Comparison of ENCODE assay signal across 14 cellular contexts in the genomic region with DNA sequence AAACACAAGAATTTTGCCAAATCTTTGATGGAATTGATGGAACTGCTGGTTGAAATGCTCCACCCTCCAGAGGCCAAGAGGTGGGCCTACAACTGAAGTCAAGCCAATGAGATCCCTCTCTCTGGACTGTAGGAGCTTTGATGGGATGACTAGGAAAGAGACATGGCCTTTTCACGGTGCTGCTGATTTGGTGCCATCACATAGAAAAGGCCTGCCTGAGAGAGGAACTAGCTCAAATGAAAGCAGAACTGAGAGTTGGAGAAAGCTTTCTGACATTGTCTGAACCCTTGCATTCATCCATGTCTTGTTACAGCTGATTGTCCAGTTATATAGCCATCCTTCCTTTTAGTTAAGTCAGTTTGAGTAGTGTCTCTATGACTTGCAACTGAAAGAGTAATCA.
DNase-seq lines count a peak whose midpoint lies in the region; ATAC-seq lines count a peak whose summit lies in the region.
"Had no signal": no experiment of that assay in that cellular context is flagged by ENCODE, and none has a peak within 500 bp of the region (broad histone marks: within the 10 kb centered on the region; RNA-seq: fewer than 3 reads in every experiment).

No MANE protein-coding gene starts in this region.

- no peaks in the 10 kb centered on the region for H3K9me3 ChIP-seq in Karpas-422 (ENCODE audit: low read length)

- no peak overlapping the region for H3K9ac ChIP-seq in Karpas-422 (ENCODE audit: low read length)

- no peak overlapping the region for H3K4me3 ChIP-seq in Karpas-422 (ENCODE audit: low read length)

- no peaks in the 10 kb centered on the region for H3K36me3 ChIP-seq in Karpas-422 (ENCODE audit: insufficient read depth, low read length)
- H3K36me3 ChIP-seq: WERI-Rb-1 had no signal

- H3K27me3 ChIP-seq in Karpas-422 (ENCODE audit: low read length): no peaks in the 10 kb centered on the region; the same call in 1 of the 2 replicates

- H3K27ac ChIP-seq in Karpas-422 (ENCODE audit: low read length): no peak overlapping the region
- H3K27ac ChIP-seq: WERI-Rb-1 had no signal

- no peak overlapping the region for H2AFZ ChIP-seq in Karpas-422 (ENCODE audit: low read length)

- no peaks in the 10 kb centered on the region for H3K9me2 ChIP-seq in Karpas-422 (replicated peaks; ENCODE audit: insufficient read depth, low read length)

- H3K4me2 ChIP-seq in Karpas-422 (ENCODE audit: low read depth, low read length, poor library complexity, severe bottlenecking): no peak overlapping the region

- H3K4me1 ChIP-seq in Karpas-422 (ENCODE audit: low read length): peaks cover 13% of the 10 kb centered on the region

- H3K79me2 ChIP-seq in Karpas-422 (ENCODE audit: low read length): no peaks in the 10 kb centered on the region

- DNase-seq in Karpas-422 (peak; percentile 66), NCI-H446 (lab: John Stamatoyannopoulos, UW) (no peak), dedifferentiated amniotic fluid mesenchymal stem cell (ENCODE audit: extremely low spot score) (no peak), NCI-H2227 (lab: John Stamatoyannopoulos, UW; ENCODE audit: unreplicated experiment) (no peak), NCI-H446 treated with DMSO at 0.1 percent for 48 hours (lab: John Stamatoyannopoulos, UW) (no peak)
- DNase-seq: cerebellar nuclear complex; Kasumi-1; NCI-H2171 treated with DMSO at 0.1 percent for 48 hours; small intestine; stimulated activated CD8-positive, alpha-beta memory T cell treated with anti-CD3 and anti-CD28 coated beads, Interleukin-4, amount 100 ng/mL, for 48 hours; WERI-Rb-1 had no signal

- ATAC-seq in GM18502 (IDR thresholded peaks at IDR 0.05; ENCODE audit: poor library complexity, unreplicated experiment) (peak; percentile 80), GM19463 (IDR thresholded peaks at IDR 0.05; ENCODE audit: unreplicated experiment) (peak; percentile 90), HG02870 (IDR thresholded peaks at IDR 0.05; ENCODE audit: unreplicated experiment) (peak; percentile 81)

- no peaks in the 10 kb centered on the region for H4K20me1 ChIP-seq in Karpas-422 (ENCODE audit: insufficient read depth, low read depth, low read length)
